1 cellular context compared by ENCODE assay signal in genomic region chr5:151770383-151771258, GRCh38.
TF ChIP-seq lines count a peak whose summit lies in the region.

No MANE protein-coding gene starts in this region.

TF ChIP-seq in K562, 482 proteins besides CTCF, POLR2A, EP300 and RAD21 (continued from another document and continues in another):
- TF ChIP-seq SAFB2 (IDR thresholded peaks at IDR 0.05; ENCODE audit: borderline replicate concordance, low read depth, low read length, severe bottlenecking) (no peak), MGA (IDR thresholded peaks at IDR 0.05) (peak; percentile 95), BRF2 (IDR thresholded peaks at IDR 0.05; ENCODE audit: borderline replicate concordance, insufficient read depth, insufficient read length) (no peak), WHSC1 (IDR thresholded peaks at IDR 0.05; ENCODE audit: low read length) (no peak), NR1H2 (CRISPR knock-in tag; IDR thresholded peaks at IDR 0.05) (0 out of 2 replicates have a peak, but pooled peaks have one; percentile 34), GABPB2 (CRISPR knock-in tag; conservative IDR thresholded peaks at IDR 0.05) (no peak), NRF1 (conservative IDR thresholded peaks at IDR 0.05 in 1 of 2, IDR thresholded peaks at IDR 0.05 in 1 of 2) (peak; percentile 14 to 46; a peak in 2 of 4 replicates), CTCFL (IDR thresholded peaks at IDR 0.05; ENCODE audit: borderline replicate concordance, insufficient read depth, low read depth, low read length, poor library complexity, severe bottlenecking) (peak; percentile 86), RFX7 (CRISPR knock-in tag; IDR thresholded peaks at IDR 0.05) (no peak), NKRF (IDR thresholded peaks at IDR 0.05; ENCODE audit: borderline replicate concordance) (no peak), ILF3 (IDR thresholded peaks at IDR 0.05; ENCODE audit: borderline replicate concordance) (no peak), PPARD (CRISPR knock-in tag; IDR thresholded peaks at IDR 0.05) (no peak), ZNF77 (CRISPR knock-in tag; IDR thresholded peaks at IDR 0.05) (no peak), CBFA2T3 (IDR thresholded peaks at IDR 0.05) (peak; percentile 11; the same call in 1 of the 2 replicates), USF2 (CRISPR knock-in tag; IDR thresholded peaks at IDR 0.05) (peak; percentile 40; the same call in 1 of the 2 replicates), XRCC4 (IDR thresholded peaks at IDR 0.05; ENCODE audit: extremely low read depth, insufficient read depth, insufficient read length) (no peak), AFF4 (CRISPR knock-in tag; IDR thresholded peaks at IDR 0.05) (peak; percentile 94), PHB2 (IDR thresholded peaks at IDR 0.05; ENCODE audit: low read depth) (no peak), ZNF239 (CRISPR knock-in tag; IDR thresholded peaks at IDR 0.05) (no peak; the same call in 1 of the 2 replicates), DNMT1 (IDR thresholded peaks at IDR 0.05) (no peak), RFX1 (IDR thresholded peaks at IDR 0.05) (no peak), RUNX1 (IDR thresholded peaks at IDR 0.05; ENCODE audit: low read depth) (no peak), EHMT2 (IDR thresholded peaks at IDR 0.05) (no peak), ZFPM2 (CRISPR knock-in tag; IDR thresholded peaks at IDR 0.05) (no peak), VEZF1 (CRISPR knock-in tag; IDR thresholded peaks at IDR 0.05) (peak; percentile 41), FOSL1 (tag; conservative IDR thresholded peaks at IDR 0.05) (peak; percentile 41), ZNF311 (CRISPR knock-in tag; IDR thresholded peaks at IDR 0.05) (0 out of 2 replicates have a peak, but pooled peaks have one; percentile 34), ZNF384 (IDR thresholded peaks at IDR 0.05; ENCODE audit: low read depth, low read length) (0 out of 2 replicates have a peak, but pooled peaks have one; percentile 29), ARID2 (IDR thresholded peaks at IDR 0.05) (no peak), HOXB6 (CRISPR knock-in tag; IDR thresholded peaks at IDR 0.05; ENCODE audit: borderline replicate concordance) (no peak), ILK (tag; IDR thresholded peaks at IDR 0.05; ENCODE audit: borderline replicate concordance, low read depth) (no peak), NR2F6 (CRISPR knock-in tag; IDR thresholded peaks at IDR 0.05) (no peak), NR3C1 (CRISPR knock-in tag; IDR thresholded peaks at IDR 0.05) (peak; percentile 76; the same call in 1 of the 2 replicates), ZBTB43 (CRISPR knock-in tag; IDR thresholded peaks at IDR 0.05) (0 out of 2 replicates have a peak, but pooled peaks have one; percentile 25)
